8 cellular contexts compared by ENCODE assay signal in genomic region chr20:20052074-20052970, GRCh38. TPM values are rescaled to one million over a fixed set of nuclear protein-coding genes. Genes with fewer than 3 reads are reported as not detected.
A peak's percentile ranks its signal among the peaks of the same experiment; 100 is the strongest.
DNase-seq lines count a peak whose midpoint lies in the region; ATAC-seq and TF ChIP-seq lines count a peak whose summit lies in the region.

TSS of gene CFAP61 (plus strand) at chr20:20052532. CDS start at chr20:20056654, 4,122 bp downstream.
TSS of gene CRNKL1 (minus strand) at chr20:20052466. CDS start at chr20:20052342, 124 bp downstream.

- POLR2A ChIA-PET in WTC11 (lab: Charles Lee) = interaction anchor here (1.8 kb wide), 1 partner anchor 35 kb away, joined by 8 read pairs; the partner anchor contains the start of gene NAA20

- H3K36me3 Mint-ChIP-seq in WTC11 = peaks cover 31% of the 10 kb centered on the region

- H3K27ac Mint-ChIP-seq in WTC11 = peak within 1 kb of the TSS; percentile 99

- H3K4me3 ChIP-seq in cardiac fibroblast (replicated peaks in 1 of 2; ENCODE audit: low read depth in 2 of 2, low read length in 2 of 2) (peak within 1 kb of the TSS; percentile 84 to 98), skin epidermis (peak within 1 kb of the TSS; percentile 61 to 99 (median 83))

- peak within 1 kb of the TSS; percentile 33 to 94 (median 90) for H3K27ac ChIP-seq in skin epidermis

- DNase-seq in AG08395 (ENCODE audit: low spot score) (peak; percentile 97), NCI-H2227 (lab: John Stamatoyannopoulos, UW; ENCODE audit: unreplicated experiment) (peak; percentile 98), WTC11 (ENCODE audit: low spot score) (peak; percentile 97), cardiac fibroblast (ENCODE audit: low read depth in 2 of 2) (peak; percentile 97 to 98), iPS-NIHi11 (ENCODE audit: low spot score) (peak; percentile 93)

- peak within 1 kb of the TSS; percentile 98 for H3K4me3 Mint-ChIP-seq in WTC11

- H3K4me1 Mint-ChIP-seq in WTC11 = peaks cover 2% of the 10 kb centered on the region; the same call in 1 of the 2 replicates

- no peaks in the 10 kb centered on the region for H3K9me3 Mint-ChIP-seq in WTC11

- TF ChIP-seq CTCF in WTC11 (IDR thresholded peaks at IDR 0.05) (no peak), cardiac fibroblast (IDR thresholded peaks at IDR 0.05; ENCODE audit: low read depth, low read length) (no peak)

- CTCF ChIA-PET in WTC11 (lab: Charles Lee) = interaction anchor here (0.7 to 2.8 kb wide), 5 partner anchors 35 to 542 kb away, joined by 3 to 20 read pairs (median 5); partner anchors contain the start of gene NAA20

- no peaks in the 10 kb centered on the region for H3K27me3 Mint-ChIP-seq in WTC11 (ENCODE audit: low read depth)

- ATAC-seq in GM18909 (IDR thresholded peaks at IDR 0.05; ENCODE audit: poor library complexity, unreplicated experiment) = peak; percentile 96
- ATAC-seq in HG03159 (IDR thresholded peaks at IDR 0.05; ENCODE audit: unreplicated experiment) = peak; percentile 94
- peak; percentile 95 for ATAC-seq in WTC11

TF ChIP-seq in WTC11, 78 proteins besides CTCF, POLR2A, EP300 and RAD21 (continues in another document):
- TF ChIP-seq FOXK1 (CRISPR knock-in tag; IDR thresholded peaks at IDR 0.05) (peak; percentile 88), ZBTB21 (CRISPR knock-in tag; IDR thresholded peaks at IDR 0.05; ENCODE audit: borderline replicate concordance) (peak; percentile 61; the same call in 1 of the 2 replicates), ETV6 (CRISPR knock-in tag; IDR thresholded peaks at IDR 0.05) (0 out of 2 replicates have a peak, but pooled peaks have one; percentile 34), SP1 (CRISPR knock-in tag; conservative IDR thresholded peaks at IDR 0.05) (0 out of 2 replicates have a peak, but pooled peaks have one; percentile 26), PREB (CRISPR knock-in tag; IDR thresholded peaks at IDR 0.05; ENCODE audit: borderline replicate concordance) (peak; percentile 59; the same call in 1 of the 2 replicates), TP53 (CRISPR knock-in tag; IDR thresholded peaks at IDR 0.05) (peak; percentile 35; the same call in 1 of the 2 replicates), SOX15 (CRISPR knock-in tag; IDR thresholded peaks at IDR 0.05) (no peak), PRDM15 (CRISPR knock-in tag; IDR thresholded peaks at IDR 0.05) (no peak), SMAD4 (CRISPR knock-in tag; IDR thresholded peaks at IDR 0.05) (no peak), CREM (CRISPR knock-in tag; IDR thresholded peaks at IDR 0.05) (peak; percentile 74; the same call in 1 of the 2 replicates), MAX (CRISPR knock-in tag; IDR thresholded peaks at IDR 0.05) (peak; percentile 92), GRHL2 (CRISPR knock-in tag; IDR thresholded peaks at IDR 0.05; ENCODE audit: insufficient replicate concordance, severe bottlenecking) (no peak), FOXP1 (CRISPR knock-in tag; IDR thresholded peaks at IDR 0.05; ENCODE audit: borderline replicate concordance) (0 out of 2 replicates have a peak, but pooled peaks have one; percentile 16), HMGXB4 (CRISPR knock-in tag; IDR thresholded peaks at IDR 0.05) (no peak), FOXP4 (CRISPR knock-in tag; IDR thresholded peaks at IDR 0.05) (peak; percentile 33; the same call in 1 of the 2 replicates), USF2 (CRISPR knock-in tag; IDR thresholded peaks at IDR 0.05) (peak; percentile 37; the same call in 1 of the 2 replicates), NR2C2 (CRISPR knock-in tag; IDR thresholded peaks at IDR 0.05) (peak; percentile 92)

RNA-seq across cellular contexts. Expression of gene CFAP61, which starts in this region (rescaled TPM):
- total RNA-seq in WTC11 (2021) = 0.18 to 0.61 TPM in 2 of 3 replicates, not detected in the other

RNA-seq across cellular contexts. Expression of gene CRNKL1, which starts in this region (rescaled TPM):
- total RNA-seq in WTC11 (2021) = 21.8 to 22.6 TPM (median 22.2 TPM) in 3 replicates

Comparison
In these comparisons a context has a peak if more than half of its experiments do, and no peak if none do; other contexts are left out.
1. Peak in every context shown above with its lines: DNase-seq, ATAC-seq, H3K4me3 ChIP-seq and H3K27ac ChIP-seq.